In the genomic region with DNA sequence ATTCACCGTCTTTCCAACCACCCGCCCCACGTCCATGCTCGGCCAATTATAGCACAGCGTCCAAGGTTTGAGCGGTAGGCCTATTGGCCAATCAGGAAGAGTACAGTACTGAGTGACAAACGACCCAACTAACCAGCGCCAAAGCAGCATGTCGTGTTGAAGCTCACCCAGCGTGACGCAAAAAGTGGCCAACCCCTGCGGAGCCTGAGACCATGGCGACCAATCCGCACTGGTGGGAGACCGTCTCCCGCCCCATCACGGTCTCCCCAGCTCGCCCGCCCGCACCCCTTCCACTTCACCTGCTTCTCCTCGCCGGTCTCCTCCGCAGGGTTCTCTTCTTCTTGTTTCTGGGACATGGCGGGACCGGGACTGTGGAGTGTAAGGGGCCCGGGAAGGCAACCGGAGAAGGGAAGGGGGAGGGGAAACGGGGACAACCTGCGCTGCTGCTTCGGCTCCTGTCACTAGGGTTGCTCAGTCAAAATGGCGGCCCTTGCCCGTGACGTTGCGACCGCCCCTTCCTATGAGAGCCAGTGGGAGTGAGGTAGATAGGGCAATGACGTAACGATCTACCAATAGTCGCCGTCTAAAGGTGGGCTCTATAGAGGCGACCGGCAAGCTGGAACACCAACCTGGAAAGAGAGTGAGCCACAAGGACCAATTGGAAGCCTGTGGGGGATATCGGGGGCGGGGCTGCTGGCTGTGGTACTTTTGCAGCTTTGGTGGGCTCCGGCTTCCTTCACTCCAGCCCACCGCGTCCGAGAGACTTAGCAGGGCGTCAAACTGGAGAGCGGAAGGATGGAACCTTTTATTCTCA, we compare ENCODE assay signal across 8 cellular contexts. TPM values are rescaled to one million over a fixed set of nuclear protein-coding genes. Genes with fewer than 3 reads are reported as not detected.
DNase-seq lines count a peak whose midpoint lies in the region; ATAC-seq and TF ChIP-seq lines count a peak whose summit lies in the region.

A gene with protein sequence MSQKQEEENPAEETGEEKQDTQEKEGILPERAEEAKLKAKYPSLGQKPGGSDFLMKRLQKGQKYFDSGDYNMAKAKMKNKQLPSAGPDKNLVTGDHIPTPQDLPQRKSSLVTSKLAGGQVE (minus strand): TSS at position 498 of the 814 bp plus-strand sequence. CDS start 142 bp downstream, at position 356.

- H3K4me3 ChIP-seq in BJ (ENCODE audit: low read depth, low read length), result peak within 1 kb of the TSS; percentile 74
- H3K4me3 ChIP-seq in choroid plexus epithelial cell (ENCODE audit: low read depth, low read length), result peak within 1 kb of the TSS; percentile 85
- H3K4me3 ChIP-seq in kidney epithelial cell (ENCODE audit: low read depth, low read length), result peak within 1 kb of the TSS; percentile 92

- H3K4me1 Mint-ChIP-seq in activated CD4-positive, alpha-beta T cell treated with anti-CD3 and anti-CD28 coated beads for 36 hours, result peaks cover 29% of the 10 kb centered on the region

- H3K4me3 Mint-ChIP-seq in activated CD4-positive, alpha-beta T cell treated with anti-CD3 and anti-CD28 coated beads for 36 hours, result no peak within 1 kb of the TSS

- H3K36me3 ChIP-seq in BJ (ENCODE audit: control insufficient read depth, insufficient read depth, low read length) (peaks cover 3% of the 10 kb centered on the region), kidney epithelial cell (ENCODE audit: control insufficient read depth, insufficient read depth, low read length) (no peaks in the 10 kb centered on the region)

- TF ChIP-seq CTCF in BJ (IDR thresholded peaks at IDR 0.05; ENCODE audit: insufficient read depth, low read depth, low read length) (no peak), choroid plexus epithelial cell (conservative IDR thresholded peaks at IDR 0.05; ENCODE audit: low read depth, low read length) (no peak), kidney epithelial cell (IDR thresholded peaks at IDR 0.05; ENCODE audit: insufficient read depth, low read length, poor library complexity, severe bottlenecking) (no peak)

- no peaks in the 10 kb centered on the region for H3K27me3 ChIP-seq in BJ (ENCODE audit: control insufficient read depth, insufficient read depth, low read length)
- H3K27me3 ChIP-seq in kidney epithelial cell (ENCODE audit: control insufficient read depth, insufficient read depth, low read length), result no peaks in the 10 kb centered on the region

- ATAC-seq in HG03457 (IDR thresholded peaks at IDR 0.05; ENCODE audit: unreplicated experiment), result peak; percentile 83
- peak; percentile 89 for ATAC-seq in activated CD4-positive, alpha-beta T cell treated with anti-CD3 and anti-CD28 coated beads for 36 hours

- no peak within 1 kb of the TSS for H3K27ac Mint-ChIP-seq in activated CD4-positive, alpha-beta T cell treated with anti-CD3 and anti-CD28 coated beads for 36 hours

- peak; percentile 99 for DNase-seq in BJ (ENCODE audit: low read depth)
- DNase-seq in GM19240 (ENCODE audit: insufficient read length, low spot score), result peak; percentile 75
- peak; percentile 98 to 99 for DNase-seq in NCI-H524 (lab: John Stamatoyannopoulos, UW)
- DNase-seq in activated CD4-positive, alpha-beta T cell treated with anti-CD3 and anti-CD28 coated beads for 36 hours, result peak; percentile 97
- DNase-seq in choroid plexus epithelial cell (ENCODE audit: low read depth), result peak; percentile 100
- DNase-seq in kidney epithelial cell (ENCODE audit: low read depth), result peak; percentile 99
- peak; percentile 94 to 95 for DNase-seq in stimulated activated CD4-positive, alpha-beta T cell treated with anti-CD3 and anti-CD28 coated beads, Interleukin-15, amount 100 ng/mL, for 48 hours (ENCODE audit: low read depth in 2 of 2)

- no peaks in the 10 kb centered on the region for H3K27me3 Mint-ChIP-seq in activated CD4-positive, alpha-beta T cell treated with anti-CD3 and anti-CD28 coated beads for 36 hours

- peaks cover 35% of the 10 kb centered on the region for H3K36me3 Mint-ChIP-seq in activated CD4-positive, alpha-beta T cell treated with anti-CD3 and anti-CD28 coated beads for 36 hours (ENCODE audit: low read depth)

- intact Hi-C loops in activated CD4-positive, alpha-beta T cell treated with anti-CD3 and anti-CD28 coated beads for 36 hours (cut with DNase I, micrococcal nuclease), result loop anchor here (1.0 to 10.0 kb wide), 22 partner anchors 16 to 625 kb away; a partner anchor contains a TSS

- H3K9me3 Mint-ChIP-seq in activated CD4-positive, alpha-beta T cell treated with anti-CD3 and anti-CD28 coated beads for 36 hours (ENCODE audit: low read depth), result no peaks in the 10 kb centered on the region

- CTCF ChIA-PET in BJ (lab: Yijun Ruan, JAX), result interaction anchor here (0.8 to 5.8 kb wide), 6 partner anchors 9 to 184 kb away, joined by 3 to 49 read pairs (median 4); no protein-coding TSS in a partner anchor
- CTCF ChIA-PET in activated CD4-positive, alpha-beta T cell treated with anti-CD3 and anti-CD28 coated beads for 36 hours (lab: Charles Lee), result interaction anchor here (0.6 to 20.2 kb wide), 7 partner anchors 9 to 367 kb away, joined by 3 to 461 read pairs (median 3); a partner anchor contains a TSS

- POLR2A ChIA-PET in BJ (lab: Charles Lee), result interaction anchor here (0.6 to 1.6 kb wide), 7 partner anchors 10 to 177 kb away, joined by 3 to 18 read pairs (median 4); a partner anchor contains a TSS
- POLR2A ChIA-PET in activated CD4-positive, alpha-beta T cell treated with anti-CD3 and anti-CD28 coated beads for 36 hours (lab: Charles Lee), result interaction anchor here (0.6 to 4.5 kb wide), 16 partner anchors 9 to 619 kb away, joined by 3 to 83 read pairs (median 4); a partner anchor contains a TSS

RNA-seq across cellular contexts. Expression of the gene that starts here (rescaled TPM):
- polyA plus RNA-seq in BJ (2011; rRNA removed), result 35.8 and 47.2 TPM in 2 replicates
- 11.8 and 26.8 TPM in 2 replicates for polyA minus RNA-seq in BJ (2011; rRNA and poly(A)+ RNA removed)
- total RNA-seq in activated CD4-positive, alpha-beta T cell treated with anti-CD3 and anti-CD28 coated beads for 36 hours, result 100 to 1,000 TPM; 197 to 240 TPM
- 80.9 and 178 TPM in 2 replicates for total RNA-seq in kidney epithelial cell

Comparison
In these comparisons a context has a peak if more than half of its experiments do, and no peak if none do; other contexts are left out.
1. Peak in every context shown above with its lines: DNase-seq, ATAC-seq and H3K4me3 ChIP-seq.